ENCODE assay signal across 2 cellular contexts in the genomic region with DNA sequence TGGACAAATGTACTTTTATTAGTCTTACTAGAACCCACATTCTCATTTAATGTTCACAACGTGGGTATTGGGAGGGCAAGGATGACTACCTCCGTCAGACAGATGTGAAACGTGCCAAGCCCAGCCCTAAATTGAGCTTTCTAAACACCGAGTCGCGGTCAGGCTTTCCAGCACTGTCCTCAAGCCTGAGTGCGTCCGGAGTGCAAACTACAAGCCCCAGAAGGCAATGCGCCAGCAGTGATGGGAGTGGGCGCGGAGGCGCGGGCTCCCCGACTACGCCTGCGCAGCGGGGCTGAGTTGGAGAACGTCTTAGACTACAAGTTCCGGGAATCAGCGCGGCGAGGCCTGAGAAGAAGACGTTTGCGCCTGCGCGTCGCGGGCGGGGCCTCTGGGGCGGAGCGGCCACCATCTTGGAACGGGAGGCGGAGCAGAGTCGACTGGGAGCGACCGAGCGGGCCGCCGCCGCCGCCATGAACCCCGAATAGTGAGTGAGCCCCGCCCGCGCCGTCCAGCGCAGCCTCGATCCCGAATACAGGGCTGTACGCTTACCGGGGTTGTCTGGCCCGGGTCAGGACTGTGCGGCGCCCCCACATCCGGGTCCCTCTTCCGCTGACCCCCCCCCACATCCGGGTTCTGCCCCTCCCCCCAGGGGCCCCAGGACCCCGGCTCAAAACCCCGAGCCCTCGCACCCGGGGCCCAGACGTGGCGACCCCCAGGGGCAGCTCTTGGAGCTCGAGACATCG.
TF ChIP-seq lines count a peak whose summit lies in the region.

A gene (plus strand): TSS at position 430 of the 743 bp plus-strand sequence. CDS start 41 bp downstream, at position 471.

TF ChIP-seq in IMR-90, 13 proteins besides CTCF, POLR2A, EP300 and RAD21:
- peak; percentile 24; the same call in 1 of the 2 replicates for TF ChIP-seq MXI1 (IDR thresholded peaks at IDR 0.05; ENCODE audit: borderline replicate concordance, low read depth, low read length)
- peak; percentile 92; the same call in 1 of the 2 replicates for TF ChIP-seq MAZ (IDR thresholded peaks at IDR 0.05; ENCODE audit: borderline replicate concordance, low read depth, low read length)
- TF ChIP-seq, protein P1, sequence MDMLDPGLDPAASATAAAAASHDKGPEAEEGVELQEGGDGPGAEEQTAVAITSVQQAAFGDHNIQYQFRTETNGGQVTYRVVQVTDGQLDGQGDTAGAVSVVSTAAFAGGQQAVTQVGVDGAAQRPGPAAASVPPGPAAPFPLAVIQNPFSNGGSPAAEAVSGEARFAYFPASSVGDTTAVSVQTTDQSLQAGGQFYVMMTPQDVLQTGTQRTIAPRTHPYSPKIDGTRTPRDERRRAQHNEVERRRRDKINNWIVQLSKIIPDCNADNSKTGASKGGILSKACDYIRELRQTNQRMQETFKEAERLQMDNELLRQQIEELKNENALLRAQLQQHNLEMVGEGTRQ (IDR thresholded peaks at IDR 0.05; ENCODE audit: low read depth, low read length) = no peak
- 0 out of 2 replicates have a peak, but pooled peaks have one; percentile 16 for TF ChIP-seq BHLHE40 (IDR thresholded peaks at IDR 0.05; ENCODE audit: low read depth, low read length)

TF ChIP-seq in endothelial cell of umbilical vein, 7 proteins besides CTCF, POLR2A, EP300 and RAD21:
- TF ChIP-seq JUN (IDR thresholded peaks at IDR 0.05; ENCODE audit: borderline replicate concordance, insufficient read depth, insufficient read length, low read depth) = no peak
- TF ChIP-seq, protein P2, sequence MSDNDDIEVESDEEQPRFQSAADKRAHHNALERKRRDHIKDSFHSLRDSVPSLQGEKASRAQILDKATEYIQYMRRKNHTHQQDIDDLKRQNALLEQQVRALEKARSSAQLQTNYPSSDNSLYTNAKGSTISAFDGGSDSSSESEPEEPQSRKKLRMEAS (IDR thresholded peaks at IDR 0.05; ENCODE audit: insufficient read depth, insufficient read length) = no peak
- peak; percentile 82 for TF ChIP-seq POLR2AphosphoS5 (IDR thresholded peaks at IDR 0.05; ENCODE audit: insufficient read depth, low read depth, low read length)
